In genomic region chr7:26184283-26185020, GRCh38 we compare ENCODE assay signal across 8 cellular contexts. TPM values are rescaled to one million over a fixed set of nuclear protein-coding genes. Genes with fewer than 3 reads are reported as not detected.
DNase-seq lines count a peak whose midpoint lies in the region; ATAC-seq, FAIRE-seq and TF ChIP-seq lines count a peak whose summit lies in the region.
"Not testable (repeated sequence)": the region's sequence is repeated elsewhere in the genome, so short reads cannot be mapped to it uniquely, and the experiment has no call there.

No MANE protein-coding gene starts in this region.

- H3K4me3 ChIP-seq in KMS-11 (IDR thresholded peaks at IDR 0.05; ENCODE audit: insufficient read depth, low read depth, low read length); SK-N-SH (ENCODE audit: low read depth in 2 of 2, low read length in 1 of 2); GM12878: not testable (repeated sequence)

- not testable (repeated sequence) for TF ChIP-seq RAD21 in SK-N-SH (IDR thresholded peaks at IDR 0.05; ENCODE audit: low read length); GM12878 (IDR thresholded peaks at IDR 0.05; ENCODE audit: insufficient read depth, low read depth, low read length)

- not testable (repeated sequence) for H3K9me3 ChIP-seq in SK-N-SH; GM12878 (replicated peaks; ENCODE audit: control insufficient read depth, insufficient read depth, low read length)

- TF ChIP-seq POLR2A in GM12878 (IDR thresholded peaks at IDR 0.05; ENCODE audit: low read depth, low read length), result peak; percentile 12; the same call in 1 of the 2 replicates

- not testable (repeated sequence) for H3K9me3 Mint-ChIP-seq in activated CD8-positive, alpha-beta T cell treated with anti-CD3 and anti-CD28 coated beads for 36 hours; progenitor cell of endocrine pancreas (ENCODE audit: low read depth)

- peaks cover 76% of the 10 kb centered on the region for H3K36me3 Mint-ChIP-seq in activated CD8-positive, alpha-beta T cell treated with anti-CD3 and anti-CD28 coated beads for 36 hours (ENCODE audit: low read depth)
- peaks cover 23% of the 10 kb centered on the region for H3K36me3 Mint-ChIP-seq in progenitor cell of endocrine pancreas (ENCODE audit: insufficient read depth)

- not testable (repeated sequence) for H3K4me3 Mint-ChIP-seq in activated CD8-positive, alpha-beta T cell treated with anti-CD3 and anti-CD28 coated beads for 36 hours; progenitor cell of endocrine pancreas (ENCODE audit: low read depth)

- 49% methylated on average over 4 of the region's 4 CpGs for WGBS in SK-N-SH (ENCODE audit: low lambda C conversion rate)
- 82% methylated on average over 4 of the region's 4 CpGs for WGBS in GM12878 (ENCODE audit: insufficient coverage, insufficient replicate concordance, low lambda C conversion rate, missing lambda C conversion rate)

- not testable (repeated sequence) for H3K36me3 ChIP-seq in KMS-11 (ENCODE audit: insufficient read depth); GM12878 (ENCODE audit: control insufficient read depth in 2 of 2, insufficient read depth in 2 of 2, low read length in 1 of 2)
- peaks cover 39 to 51% of the 10 kb centered on the region in 2 experiments for H3K36me3 ChIP-seq in SK-N-SH (replicated peaks in 1 of 2; ENCODE audit: control insufficient read depth in 1 of 2, insufficient read depth in 2 of 2, low read length in 1 of 2)

- CTCF ChIA-PET in SK-N-SH (lab: Yijun Ruan, JAX), result interaction anchor here (0.8 to 5.9 kb wide), 3 partner anchors 11 to 180 kb away, joined by 3 to 42 read pairs (median 3); no protein-coding TSS in a partner anchor
- CTCF ChIA-PET in activated CD8-positive, alpha-beta T cell treated with anti-CD3 and anti-CD28 coated beads for 36 hours (lab: Charles Lee), result interaction anchor here (1.3 to 1.9 kb wide), 4 partner anchors 14 to 94 kb away, joined by 4 to 13 read pairs (median 5); no protein-coding TSS in a partner anchor
- CTCF ChIA-PET in GM12878 (lab: Yijun Ruan, JAX), result interaction anchor here (5.7 kb wide), 1 partner anchor 93 kb away, joined by 25 read pairs; no protein-coding TSS in a partner anchor

- H3K4me1 Mint-ChIP-seq in activated CD8-positive, alpha-beta T cell treated with anti-CD3 and anti-CD28 coated beads for 36 hours (ENCODE audit: low read depth), result peaks cover 70% of the 10 kb centered on the region
- H3K4me1 Mint-ChIP-seq in progenitor cell of endocrine pancreas (ENCODE audit: low read depth), result peaks cover 20% of the 10 kb centered on the region

- H3K9me2 ChIP-seq in SK-N-SH, result not testable (repeated sequence)

- H3F3A ChIP-seq in SK-N-SH (replicated peaks; ENCODE audit: insufficient read depth), result peaks cover 94% of the 10 kb centered on the region

- not testable (repeated sequence) for H2AFZ ChIP-seq in KMS-11 (ENCODE audit: low read depth); SK-N-SH (ENCODE audit: low read depth); GM12878 (ENCODE audit: control insufficient read depth, low read depth, low read length)

- not testable (repeated sequence) for H3K9ac ChIP-seq in KMS-11; SK-N-SH; GM12878 (ENCODE audit: control insufficient read depth, insufficient read depth, low read length)

- POLR2A ChIA-PET in SK-N-SH (lab: Yijun Ruan, JAX), result not testable (repeated sequence)
- POLR2A ChIA-PET in activated CD8-positive, alpha-beta T cell treated with anti-CD3 and anti-CD28 coated beads for 36 hours (lab: Charles Lee), result interaction anchor here (0.8 to 19.9 kb wide), 10 partner anchors 11 to 294 kb away, joined by 3 to 588 read pairs (median 6); partner anchors contain the start of genes CBX3, HNRNPA2B1 and NFE2L3
- POLR2A ChIA-PET in GM12878 (lab: Charles Lee), result interaction anchor here (2.5 kb wide), 1 partner anchor 12 kb away, joined by 9 read pairs; no protein-coding TSS in a partner anchor

- H4K20me1 ChIP-seq in KMS-11 (ENCODE audit: insufficient read depth), result peaks cover 31% of the 10 kb centered on the region
- H4K20me1 ChIP-seq in SK-N-SH (ENCODE audit: insufficient read depth), result peaks cover 47% of the 10 kb centered on the region
- not testable (repeated sequence) for H4K20me1 ChIP-seq in GM12878 (ENCODE audit: control insufficient read depth, insufficient read depth)

- not testable (repeated sequence) for H3K27me3 ChIP-seq in KMS-11 (ENCODE audit: insufficient read depth, low read depth); SK-N-SH (ENCODE audit: insufficient read depth); GM12878 (replicated peaks in 1 of 2; ENCODE audit: control insufficient read depth in 2 of 2, insufficient read depth in 2 of 2, low read length in 1 of 2)

- H3K4me1 ChIP-seq in KMS-11 (ENCODE audit: low read depth, poor library complexity, severe bottlenecking), result peaks cover 54% of the 10 kb centered on the region
- H3K4me1 ChIP-seq in SK-N-SH (ENCODE audit: control insufficient read depth in 1 of 2, insufficient read depth in 2 of 2, low read depth in 1 of 2, low read length in 1 of 2); GM12878 (ENCODE audit: control insufficient read depth, insufficient read depth, low read length): not testable (repeated sequence)

- not testable (repeated sequence) for H3K4me2 ChIP-seq in KMS-11; SK-N-SH; GM12878 (ENCODE audit: control insufficient read depth, insufficient read depth)

- not testable (repeated sequence) for BruUV-seq in GM12878 (replicated peaks; lab: Mats Ljungman, UMichigan)

- TF ChIP-seq CTCF in 22Rv1 (IDR thresholded peaks at IDR 0.05); KMS-11 (conservative IDR thresholded peaks at IDR 0.05; ENCODE audit: low read depth, low read length); SK-N-SH (IDR thresholded peaks at IDR 0.05); activated CD8-positive, alpha-beta T cell treated with anti-CD3 and anti-CD28 coated beads for 36 hours (IDR thresholded peaks at IDR 0.05); GM12878 (IDR thresholded peaks at IDR 0.05 in 2 of 3, conservative IDR thresholded peaks at IDR 0.05 in 1 of 3; ENCODE audit: control insufficient read depth in 2 of 3, extremely low read depth in 1 of 3, insufficient read depth in 1 of 3, low read depth in 3 of 3, low read length in 3 of 3); progenitor cell of endocrine pancreas (IDR thresholded peaks at IDR 0.05; ENCODE audit: unreplicated experiment): not testable (repeated sequence)

- SMC1A ChIA-PET in GM12878 (lab: Charles Lee; ENCODE audit: uncharacterized antibody, unreplicated experiment), result interaction anchor here (1.4 to 1.6 kb wide), 3 partner anchors 29 to 96 kb away, joined by 3 to 6 read pairs (median 3); no protein-coding TSS in a partner anchor

- not testable (repeated sequence) for H3K27me3 Mint-ChIP-seq in activated CD8-positive, alpha-beta T cell treated with anti-CD3 and anti-CD28 coated beads for 36 hours; progenitor cell of endocrine pancreas

- H3K27ac ChIP-seq in 22Rv1, result peak overlapping the region; percentile 55
- peak overlapping the region; percentile 15; the same call in 1 of the 2 replicates for H3K27ac ChIP-seq in KMS-11
- peak overlapping the region; percentile 1 to 23; a peak in 3 of 4 replicates for H3K27ac ChIP-seq in SK-N-SH (ENCODE audit: low read depth in 2 of 2, low read length in 1 of 2)
- H3K27ac ChIP-seq in GM12878 (ENCODE audit: control insufficient read depth, insufficient read depth), result not testable (repeated sequence)

- TF ChIP-seq EP300 in SK-N-SH (IDR thresholded peaks at IDR 0.05; ENCODE audit: borderline replicate concordance in 1 of 2, low read depth in 1 of 2, low read length in 1 of 2); GM12878 (IDR thresholded peaks at IDR 0.05; ENCODE audit: borderline replicate concordance in 1 of 2, control insufficient read depth in 1 of 2, low read depth in 2 of 2, low read length in 2 of 2): not testable (repeated sequence)

- in situ Hi-C loops in GM12878 (cut with MboI), result not testable (repeated sequence)

- not testable (repeated sequence) for ATAC-seq in activated CD8-positive, alpha-beta T cell treated with anti-CD3 and anti-CD28 coated beads for 36 hours; GM12878
- ATAC-seq in left colon, result peak; percentile 7

- RAD21 ChIA-PET in GM12878 (lab: Charles Lee; ENCODE audit: unreplicated experiment), result interaction anchor here (1.3 kb wide), 1 partner anchor 94 kb away, joined by 3 read pairs; no protein-coding TSS in a partner anchor

- H3K27ac Mint-ChIP-seq in activated CD8-positive, alpha-beta T cell treated with anti-CD3 and anti-CD28 coated beads for 36 hours, result peak overlapping the region; percentile 85
- peak overlapping the region; percentile 76 for H3K27ac Mint-ChIP-seq in progenitor cell of endocrine pancreas

- peak; percentile 99 for FAIRE-seq in G401.6 (lab: Jason Lieb, UNC)
- not testable (repeated sequence) for FAIRE-seq in GM12878 (lab: Jason Lieb, UNC)

- not testable (repeated sequence) for H3K79me2 ChIP-seq in KMS-11 (ENCODE audit: insufficient read depth, low read depth); GM12878 (ENCODE audit: control insufficient read depth, insufficient read depth, low read length)
- peaks cover 14% of the 10 kb centered on the region; the same call in 1 of the 2 replicates for H3K79me2 ChIP-seq in SK-N-SH (ENCODE audit: insufficient read depth)

- intact Hi-C loops in activated CD8-positive, alpha-beta T cell treated with anti-CD3 and anti-CD28 coated beads for 36 hours (cut with micrococcal nuclease), result loop anchor here (5.0 to 10.0 kb wide), 2 partner anchors 92 to 290 kb away; no protein-coding TSS in a partner anchor
- intact Hi-C loops in GM12878 (cut with micrococcal nuclease; ENCODE audit: unreplicated experiment); left colon (cut with DNase I, micrococcal nuclease): not testable (repeated sequence)

- DNase-seq in SK-N-SH; activated CD8-positive, alpha-beta T cell treated with anti-CD3 and anti-CD28 coated beads for 36 hours; GM12878 (ENCODE audit: low read depth, low spot score); left colon; progenitor cell of endocrine pancreas (ENCODE audit: low spot score, unreplicated experiment): not testable (repeated sequence)

RNA-seq across cellular contexts. Expression of gene HNRNPA2B1, which starts 16.1 kb away (rescaled TPM):
- polyA plus RNA-seq in SK-N-SH (2012; rRNA removed) (459 and 483 TPM in 2 replicates), GM12878 (2011; rRNA removed) (721 and 1,149 TPM in 2 replicates), GM12878 (2014; fragmentation: Illumina TruSeq; extraction: Trizol) (1,357 and 1,719 TPM in 2 replicates), GM12878 (2014; fragmentation: Nextera tagmentation; extraction: Ambion mirVana) (1,000 to 10,000 TPM in 1 of 2 experiments, 100 to 1,000 TPM in 1; 726 to 1,124 TPM), GM12878 (2014; rRNA removed) (1,063 and 1,240 TPM in 2 replicates), GM12878 (2016; fragmentation: Nextera tagmentation; extraction: Ambion mirVana) (1,000 to 10,000 TPM; 1,359 to 1,396 TPM)
- 594 and 844 TPM in 2 replicates for polyA plus RNA-seq in SK-N-SH (2012; cell fraction: cytosol; rRNA removed)
- polyA plus RNA-seq in SK-N-SH (2012; cell fraction: nucleus; rRNA removed), result 318 and 483 TPM in 2 replicates
- total RNA-seq in activated CD8-positive, alpha-beta T cell treated with anti-CD3 and anti-CD28 coated beads for 36 hours, result 100 to 1,000 TPM; 871 to 893 TPM
- total RNA-seq in GM12878 (2013; cell fraction: nucleolus; rRNA removed), result 404 and 419 TPM in 2 replicates
- total RNA-seq in GM12878 (2014; rRNA removed) (295 and 319 TPM in 2 replicates), GM12878 (2014; rRNA removed; fragmentation: Illumina TruSeq; extraction: Trizol) (603 and 632 TPM in 2 replicates), GM12878 (2021) (699 and 740 TPM in 2 replicates), left colon (100 to 1,000 TPM; 295 to 453 TPM), progenitor cell of endocrine pancreas (950 and 984 TPM in 2 replicates)
- 532 TPM for polyA plus RNA-seq in GM12878 (2011; ENCODE audit: low read depth)
- polyA plus RNA-seq in GM12878 (2011; cell fraction: cytosol; rRNA removed), result 265 and 307 TPM in 2 replicates
- polyA plus RNA-seq in GM12878 (2011; cell fraction: nucleus; rRNA removed), result 577 and 864 TPM in 2 replicates
- polyA plus RNA-seq in GM12878 (2012), result 686 TPM in 2 replicates
- polyA minus RNA-seq in GM12878 (2011; rRNA and poly(A)+ RNA removed), result 198 and 212 TPM in 2 replicates
- polyA minus RNA-seq in GM12878 (2011; cell fraction: cytosol; rRNA and poly(A)+ RNA removed), result 167 and 191 TPM in 2 replicates
- polyA minus RNA-seq in GM12878 (2011; cell fraction: nucleus; rRNA and poly(A)+ RNA removed), result 133 and 235 TPM in 2 replicates

RNA-seq across cellular contexts. Expression of gene CBX3, which starts 17.1 kb away (rescaled TPM):
- polyA plus RNA-seq in SK-N-SH (2012; rRNA removed) (97.0 and 119 TPM in 2 replicates), GM12878 (2011; rRNA removed) (238 and 407 TPM in 2 replicates), GM12878 (2014; fragmentation: Illumina TruSeq; extraction: Trizol) (307 and 369 TPM in 2 replicates), GM12878 (2014; fragmentation: Nextera tagmentation; extraction: Ambion mirVana) (100 to 1,000 TPM; 205 to 247 TPM), GM12878 (2014; rRNA removed) (191 and 239 TPM in 2 replicates), GM12878 (2016; fragmentation: Nextera tagmentation; extraction: Ambion mirVana) (100 to 1,000 TPM; 205 to 212 TPM)
- 154 and 237 TPM in 2 replicates for polyA plus RNA-seq in SK-N-SH (2012; cell fraction: cytosol; rRNA removed)
- polyA plus RNA-seq in SK-N-SH (2012; cell fraction: nucleus; rRNA removed), result 109 and 121 TPM in 2 replicates
- total RNA-seq in activated CD8-positive, alpha-beta T cell treated with anti-CD3 and anti-CD28 coated beads for 36 hours, result 100 to 1,000 TPM; 313 to 320 TPM
- total RNA-seq in GM12878 (2013; cell fraction: nucleolus; rRNA removed), result 188 TPM in 2 replicates
- total RNA-seq in GM12878 (2014; rRNA removed) (153 and 181 TPM in 2 replicates), GM12878 (2014; rRNA removed; fragmentation: Illumina TruSeq; extraction: Trizol) (303 and 305 TPM in 2 replicates), GM12878 (2021) (194 and 201 TPM in 2 replicates), left colon (10 to 100 TPM; 73.3 to 81.3 TPM), progenitor cell of endocrine pancreas (221 and 222 TPM in 2 replicates)
- polyA plus RNA-seq in GM12878 (2011; ENCODE audit: low read depth), result 71.4 TPM
- polyA plus RNA-seq in GM12878 (2011; cell fraction: cytosol; rRNA removed), result 70.7 and 72.5 TPM in 2 replicates
- 112 and 122 TPM in 2 replicates for polyA plus RNA-seq in GM12878 (2011; cell fraction: nucleus; rRNA removed)
- 150 and 167 TPM in 2 replicates for polyA plus RNA-seq in GM12878 (2012)
- 44.8 and 66.0 TPM in 2 replicates for polyA minus RNA-seq in GM12878 (2011; rRNA and poly(A)+ RNA removed)
- 27.1 and 39.7 TPM in 2 replicates for polyA minus RNA-seq in GM12878 (2011; cell fraction: cytosol; rRNA and poly(A)+ RNA removed)
- polyA minus RNA-seq in GM12878 (2011; cell fraction: nucleus; rRNA and poly(A)+ RNA removed), result 83.8 and 123 TPM in 2 replicates

RNA-seq across cellular contexts. Expression of gene NFE2L3, which starts 32.5 kb away (rescaled TPM):
- polyA plus RNA-seq in SK-N-SH (2012; rRNA removed), result 36.1 and 50.8 TPM in 2 replicates
- 50.3 and 55.0 TPM in 2 replicates for polyA plus RNA-seq in SK-N-SH (2012; cell fraction: cytosol; rRNA removed)
- polyA plus RNA-seq in SK-N-SH (2012; cell fraction: nucleus; rRNA removed), result 20.3 and 41.3 TPM in 2 replicates
- total RNA-seq in activated CD8-positive, alpha-beta T cell treated with anti-CD3 and anti-CD28 coated beads for 36 hours, result 10 to 100 TPM; 21.5 to 22.6 TPM
- 31.0 and 35.3 TPM in 2 replicates for total RNA-seq in GM12878 (2013; cell fraction: nucleolus; rRNA removed)
- total RNA-seq in GM12878 (2014; rRNA removed), result 17.2 and 17.4 TPM in 2 replicates
- total RNA-seq in GM12878 (2014; rRNA removed; fragmentation: Illumina TruSeq; extraction: Trizol), result 21.0 and 21.2 TPM in 2 replicates
- 14.5 and 15.7 TPM in 2 replicates for total RNA-seq in GM12878 (2021)
- 4.8 TPM for polyA plus RNA-seq in GM12878 (2011; ENCODE audit: low read depth)
- 34.9 and 45.3 TPM in 2 replicates for polyA plus RNA-seq in GM12878 (2011; rRNA removed)
- 11.7 and 17.7 TPM in 2 replicates for polyA plus RNA-seq in GM12878 (2011; cell fraction: cytosol; rRNA removed)
- 14.0 and 14.4 TPM in 2 replicates for polyA plus RNA-seq in GM12878 (2011; cell fraction: nucleus; rRNA removed)
- polyA plus RNA-seq in GM12878 (2012), result 6.8 and 11.8 TPM in 2 replicates
- 21.6 and 24.9 TPM in 2 replicates for polyA plus RNA-seq in GM12878 (2014; fragmentation: Illumina TruSeq; extraction: Trizol)
- 1 to 10 TPM; 4.9 to 8.9 TPM for polyA plus RNA-seq in GM12878 (2014; fragmentation: Nextera tagmentation; extraction: Ambion mirVana)
- polyA plus RNA-seq in GM12878 (2014; rRNA removed), result 10.2 and 11.5 TPM in 2 replicates
- 1 to 10 TPM; 4.4 to 6.8 TPM for polyA plus RNA-seq in GM12878 (2016; fragmentation: Nextera tagmentation; extraction: Ambion mirVana)
- 20.6 and 35.0 TPM in 2 replicates for polyA minus RNA-seq in GM12878 (2011; rRNA and poly(A)+ RNA removed)
- polyA minus RNA-seq in GM12878 (2011; cell fraction: cytosol; rRNA and poly(A)+ RNA removed), result 11.5 and 11.9 TPM in 2 replicates
- 11.0 and 12.6 TPM in 2 replicates for polyA minus RNA-seq in GM12878 (2011; cell fraction: nucleus; rRNA and poly(A)+ RNA removed)
- 10 to 100 TPM in 1 of 2 donors, 1 to 10 TPM in 1; 8.8 to 13.4 TPM for total RNA-seq in left colon
- 25.5 and 28.0 TPM in 2 replicates for total RNA-seq in progenitor cell of endocrine pancreas
